ENCODE assay signal across 23 cellular contexts in genomic region chr22:21028277-21029251, GRCh38. TPM values are rescaled to one million over a fixed set of nuclear protein-coding genes. Genes with fewer than 3 reads are reported as not detected.
"Had no signal": no experiment of that assay in that cellular context is flagged by ENCODE, and none has a peak within 500 bp of the region (broad histone marks: within the 10 kb centered on the region; RNA-seq: fewer than 3 reads in every experiment).

No MANE protein-coding gene starts in this region.

- H3K27me3 ChIP-seq: ascending aorta, thyroid gland, uterus had no signal

- DNase-seq: activated B cell treated with CpG ODN at 0.5 μM for 24 hours; activated CD4-positive, alpha-beta T cell treated with anti-CD3 and anti-CD28 coated beads, Interleukin-2, amount 10 ng/mL, durations not matched to agents 7 days and 5 days; activated CD8-positive, alpha-beta memory T cell treated with anti-CD3 and anti-CD28 coated beads for 24 hours; activated gamma-delta T cell treated with Interleukin-2 at 50 U/mL for 16 hours; activated naive CD8-positive, alpha-beta T cell treated with anti-CD3 and anti-CD28 coated beads, Interleukin-2, amount 10 ng/mL, durations not matched to agents 7 days and 5 days; dermis blood vessel endothelial cell; erythroblast; naive B cell; stimulated activated CD4-positive, alpha-beta T cell treated with anti-CD3 and anti-CD28 coated beads, Interleukin-2, amount 100 ng/mL, for 48 hours; T-helper 2 cell; thyroid gland; uterus had no signal

- H3K4me1 ChIP-seq: ascending aorta had no signal

- H3K27ac ChIP-seq: ascending aorta, gastroesophageal sphincter, thyroid gland, uterus had no signal

- H3K9me3 ChIP-seq: ascending aorta, gastroesophageal sphincter, thyroid gland, uterus had no signal

- H3K36me3 ChIP-seq: ascending aorta, gastroesophageal sphincter, thyroid gland, uterus had no signal

- H3K4me3 ChIP-seq: ascending aorta, gastroesophageal sphincter, thyroid gland, uterus had no signal

- ATAC-seq: gastroesophageal sphincter; left lobe of liver; stimulated activated memory B cell treated with anti-CD40 and anti-IgM and Interleukin-4, amounts not matched to agents 10 μg/mL and 1 μg/mL and 100 μg/mL, for 72 hours had no signal

RNA-seq across cellular contexts. Expression of gene SLC7A4, which starts 3.8 kb away (rescaled TPM):
- total RNA-seq: activated B cell treated with CpG ODN at 0.5 μM for 24 hours, dermis blood vessel endothelial cell, lung microvascular endothelial cell, mononuclear cell had no signal

RNA-seq across cellular contexts. Expression of gene P2RX6, which starts 13.6 kb away (rescaled TPM):
- total RNA-seq: ascending aorta, lung microvascular endothelial cell had no signal

RNA-seq across cellular contexts. Expression of gene LRRC74B, which starts 17.2 kb away (rescaled TPM):
- total RNA-seq: activated B cell treated with CpG ODN at 0.5 μM for 24 hours; activated CD4-positive, alpha-beta T cell treated with anti-CD3 and anti-CD28 coated beads, Interleukin-2, amount 10 ng/mL, durations not matched to agents 7 days and 5 days; activated naive CD8-positive, alpha-beta T cell treated with anti-CD3 and anti-CD28 coated beads, Interleukin-2, amount 10 ng/mL, durations not matched to agents 7 days and 5 days; bronchial epithelial cell; cerebellum; dermis blood vessel endothelial cell; endodermal cell; gastroesophageal sphincter; left lobe of liver; lung microvascular endothelial cell; mononuclear cell; skeletal muscle tissue; thyroid gland had no signal
- polyA plus RNA-seq: keratinocyte had no signal
